24 cellular contexts compared by ENCODE assay signal in the genomic region with DNA sequence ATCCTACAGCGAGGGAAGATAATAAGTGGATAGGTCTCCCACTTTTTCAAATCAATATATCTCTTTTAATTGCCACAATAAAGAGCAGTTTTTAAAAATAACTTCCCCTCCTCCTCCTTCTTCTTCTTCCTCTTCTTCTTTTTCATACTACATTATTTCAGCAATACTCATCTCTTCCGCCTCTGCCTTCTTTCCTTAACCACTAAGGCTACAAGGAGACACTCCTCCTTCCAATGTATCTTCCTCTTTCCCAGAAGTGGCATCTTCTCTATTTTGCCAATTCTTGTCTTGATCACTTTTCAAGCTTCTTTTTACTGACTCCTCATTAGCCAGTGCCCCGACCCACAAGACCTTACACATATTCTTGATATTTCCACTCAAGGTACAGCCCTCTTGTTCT.
"Had no signal": no experiment of that assay in that cellular context is flagged by ENCODE, and none has a peak within 500 bp of the region (broad histone marks: within the 10 kb centered on the region; RNA-seq: fewer than 3 reads in every experiment).

No MANE protein-coding gene starts in this region.

- H3K4me3 ChIP-seq: gastroesophageal sphincter, hepatocyte, ovary, prostate gland, sigmoid colon, tibial artery had no signal

- H3K4me2 ChIP-seq: hepatocyte had no signal

- H3K27me3 ChIP-seq: gastroesophageal sphincter, hepatocyte, ovary, sigmoid colon, tibial artery had no signal

- H3K36me3 ChIP-seq: gastroesophageal sphincter, ovary, prostate gland, sigmoid colon, tibial artery had no signal

- ATAC-seq: activated CD8-positive, alpha-beta T cell treated with anti-CD3 and anti-CD28 coated beads for 36 hours; activated naive CD8-positive, alpha-beta T cell treated with anti-CD3 and anti-CD28 coated beads, Interleukin-2, amount 50 U/mL, for 24 hours; effector memory CD8-positive, alpha-beta T cell; gastroesophageal sphincter; left cardiac atrium; stimulated activated memory B cell treated with anti-CD40 and anti-IgM and Interleukin-4, amounts not matched to agents 10 μg/mL and 1 μg/mL and 100 μg/mL, for 72 hours; stimulated activated naive CD8-positive, alpha-beta T cell treated with anti-CD3 and anti-CD28 coated beads, Interleukin-15, amount 100 ng/mL, for 72 hours had no signal

- H3K4me1 ChIP-seq: gastroesophageal sphincter, prostate gland, sigmoid colon, tibial artery had no signal

- H3K9me3 ChIP-seq: ovary, prostate gland, sigmoid colon, tibial artery had no signal

- DNase-seq: activated B cell treated with CpG ODN at 0.5 μM for 24 hours; activated CD4-positive, alpha-beta T cell treated with anti-CD3 and anti-CD28 coated beads, Interleukin-2, amount 50 U/mL, for 1 hour; activated CD8-positive, alpha-beta T cell treated with anti-CD3 and anti-CD28 coated beads for 36 hours; activated naive CD8-positive, alpha-beta T cell treated with anti-CD3 and anti-CD28 coated beads, Interleukin-2, amount 50 U/mL, for 24 hours; activated T-cell treated with anti-CD3 and anti-CD28 coated beads, Interleukin-2, amount 50 U/mL, for 48 hours; amygdala; caudate nucleus; cortex of kidney; effector memory CD8-positive, alpha-beta T cell; left cardiac atrium; mammary epithelial cell; ovary; retina; sigmoid colon; small intestine; stimulated activated CD4-positive, alpha-beta T cell treated with anti-CD3 and anti-CD28 coated beads, Interleukin-4, amount 100 ng/mL, for 4 hours; stimulated activated CD8-positive, alpha-beta memory T cell treated with anti-CD3 and anti-CD28 coated beads, Interleukin-4, amount 100 ng/mL, for 48 hours; stimulated activated naive CD8-positive, alpha-beta T cell treated with anti-CD3 and anti-CD28 coated beads, Interleukin-15, amount 100 ng/mL, for 72 hours; substantia nigra; tibial artery had no signal

- H3K27ac ChIP-seq: gastroesophageal sphincter, hepatocyte, ovary, prostate gland, sigmoid colon, tibial artery had no signal
